In the genomic region with DNA sequence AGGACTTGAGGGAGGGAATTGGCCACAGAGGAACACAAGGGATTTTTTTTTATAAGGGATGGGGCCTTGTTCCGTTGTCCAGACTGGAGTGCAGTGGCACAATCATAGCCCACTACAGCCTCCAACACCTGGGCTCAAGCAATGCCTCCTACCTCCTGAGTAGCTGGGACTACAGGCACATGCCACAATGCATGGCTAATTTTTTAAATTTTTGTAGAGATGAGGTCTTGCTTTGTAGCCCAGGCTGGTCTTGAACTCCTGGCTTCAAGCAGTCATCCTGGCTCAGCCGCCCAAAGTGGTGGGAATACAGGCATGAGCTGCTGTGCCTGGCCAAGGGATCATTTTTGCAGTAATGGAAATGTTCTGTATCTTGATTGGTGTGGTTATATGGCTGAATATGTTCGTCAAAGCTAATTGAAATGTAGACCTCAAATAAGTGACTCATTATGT, we compare ENCODE assay signal across 15 cellular contexts. TPM values are rescaled to one million over a fixed set of nuclear protein-coding genes. Genes with fewer than 3 reads are reported as not detected.
DNase-seq lines count a peak whose midpoint lies in the region; ATAC-seq, FAIRE-seq and TF ChIP-seq lines count a peak whose summit lies in the region.
"Had no signal": no experiment of that assay in that cellular context is flagged by ENCODE, and none has a peak within 500 bp of the region (broad histone marks: within the 10 kb centered on the region; RNA-seq: fewer than 3 reads in every experiment).

No MANE protein-coding gene starts in this region.

- peaks cover 5% of the 10 kb centered on the region for H3K36me3 ChIP-seq in CD4-positive, CD25-positive, alpha-beta regulatory T cell (ENCODE audit: control insufficient read depth, insufficient read depth, low read length)
- H3K36me3 ChIP-seq in keratinocyte (ENCODE audit: control insufficient read depth in 2 of 2, extremely low read depth in 1 of 2, insufficient read depth in 2 of 2, low read length in 2 of 2), result peaks cover 2 to 9% of the 10 kb centered on the region in 2 experiments
- H3K36me3 ChIP-seq: right lobe of liver had no signal

- FAIRE-seq in keratinocyte (lab: Jason Lieb, UNC), result no peak

- peaks cover 0 to 5% (median 0%) of the 10 kb centered on the region in 7 donors for H3K9me3 Mint-ChIP-seq in CD4-positive, CD25-positive, alpha-beta regulatory T cell
- no peaks in the 10 kb centered on the region for H3K9me3 Mint-ChIP-seq in HFFc6
- no peaks in the 10 kb centered on the region for H3K9me3 Mint-ChIP-seq in activated T-helper 17 cell treated with anti-CD3 and anti-CD28 coated beads, Interleukin-2, amount 50 U/mL, for 72 hours
- peaks cover 4% of the 10 kb centered on the region for H3K9me3 Mint-ChIP-seq in progenitor cell of endocrine pancreas (ENCODE audit: low read depth)

- no peak for ATAC-seq in CD4-positive, CD25-positive, alpha-beta regulatory T cell (ENCODE audit: low read depth in 2 of 2)
- ATAC-seq in activated T-helper 17 cell treated with anti-CD3 and anti-CD28 coated beads, Interleukin-2, amount 50 U/mL, for 72 hours (replicated peaks), result peak; percentile 40
- no peak for ATAC-seq in GM19035 (IDR thresholded peaks at IDR 0.05; ENCODE audit: unreplicated experiment)
- ATAC-seq: right lobe of liver, WTC11 had no signal

- no peak overlapping the region for H3K4me3 Mint-ChIP-seq in CD4-positive, CD25-positive, alpha-beta regulatory T cell
- H3K4me3 Mint-ChIP-seq in HFFc6, result peak overlapping the region; percentile 20; the same call in 1 of the 2 replicates
- peak overlapping the region; percentile 72 for H3K4me3 Mint-ChIP-seq in activated T-helper 17 cell treated with anti-CD3 and anti-CD28 coated beads, Interleukin-2, amount 50 U/mL, for 72 hours
- no peak overlapping the region for H3K4me3 Mint-ChIP-seq in progenitor cell of endocrine pancreas (ENCODE audit: low read depth)
- H3K4me3 Mint-ChIP-seq: WTC11 had no signal

- peak overlapping the region in 2 of 3 donors; percentile 44 to 78 for H3K27ac Mint-ChIP-seq in CD4-positive, CD25-positive, alpha-beta regulatory T cell
- H3K27ac Mint-ChIP-seq in HFFc6 (peak overlapping the region; percentile 68), progenitor cell of endocrine pancreas (no peak overlapping the region)
- peak overlapping the region; percentile 87 for H3K27ac Mint-ChIP-seq in activated T-helper 17 cell treated with anti-CD3 and anti-CD28 coated beads, Interleukin-2, amount 50 U/mL, for 72 hours
- H3K27ac Mint-ChIP-seq: WTC11 had no signal

- no peak overlapping the region for H2AFZ ChIP-seq in keratinocyte (ENCODE audit: control insufficient read depth, low read length)

- peaks cover 26% of the 10 kb centered on the region for H3K4me1 ChIP-seq in CD4-positive, CD25-positive, alpha-beta regulatory T cell (ENCODE audit: control insufficient read depth, insufficient read depth, low read length, poor library complexity, severe bottlenecking)
- peaks cover 35% of the 10 kb centered on the region for H3K4me1 ChIP-seq in keratinocyte (ENCODE audit: control insufficient read depth, extremely low read depth, insufficient read depth, low read length)
- H3K4me1 ChIP-seq: right lobe of liver had no signal

- no peak for TF ChIP-seq CTCF in HFFc6 (IDR thresholded peaks at IDR 0.05)
- no peak for TF ChIP-seq CTCF in keratinocyte (optimal IDR thresholded peaks at IDR 0.05 in 1 of 3, IDR thresholded peaks at IDR 0.05 in 1 of 3, conservative IDR thresholded peaks at IDR 0.05 in 1 of 3; ENCODE audit: extremely low read depth in 1 of 3, insufficient read depth in 2 of 3, low read length in 3 of 3)
- TF ChIP-seq CTCF in progenitor cell of endocrine pancreas (IDR thresholded peaks at IDR 0.05; ENCODE audit: unreplicated experiment), result no peak

- H4K20me1 ChIP-seq in keratinocyte (ENCODE audit: control insufficient read depth, extremely low read depth, insufficient read depth, low read length), result no peaks in the 10 kb centered on the region

- H3K79me2 ChIP-seq in keratinocyte (ENCODE audit: control insufficient read depth, insufficient read depth, low read length), result no peaks in the 10 kb centered on the region

- H3K4me3 ChIP-seq in CD4-positive, CD25-positive, alpha-beta regulatory T cell (ENCODE audit: low read depth, low read length), result peak overlapping the region; percentile 41
- H3K4me3 ChIP-seq in keratinocyte (ENCODE audit: control insufficient read depth in 2 of 3, extremely low read depth in 1 of 3, insufficient read depth in 2 of 3, low read depth in 1 of 3, low read length in 3 of 3), result no peak overlapping the region
- H3K4me3 ChIP-seq: right lobe of liver, suprapubic skin had no signal

- H3K9me3 ChIP-seq in CD4-positive, CD25-positive, alpha-beta regulatory T cell (ENCODE audit: control insufficient read depth in 2 of 2, low read length in 2 of 2), result peaks cover 0 to 2% of the 10 kb centered on the region in 2 experiments
- no peaks in the 10 kb centered on the region for H3K9me3 ChIP-seq in keratinocyte (ENCODE audit: control insufficient read depth, low read depth, low read length)
- H3K9me3 ChIP-seq: right lobe of liver had no signal

- H3K27ac ChIP-seq in CD4-positive, CD25-positive, alpha-beta regulatory T cell (ENCODE audit: insufficient read depth, low read length, poor library complexity, severe bottlenecking), result peak overlapping the region; percentile 33
- H3K27ac ChIP-seq in keratinocyte (ENCODE audit: control insufficient read depth, insufficient read depth, low read length), result peak overlapping the region; percentile 93
- H3K27ac ChIP-seq: right lobe of liver, suprapubic skin had no signal

- H3K36me3 Mint-ChIP-seq in CD4-positive, CD25-positive, alpha-beta regulatory T cell, result peaks cover 15% of the 10 kb centered on the region
- peaks cover 28% of the 10 kb centered on the region for H3K36me3 Mint-ChIP-seq in HFFc6 (ENCODE audit: low read depth)
- peaks cover 75% of the 10 kb centered on the region for H3K36me3 Mint-ChIP-seq in activated T-helper 17 cell treated with anti-CD3 and anti-CD28 coated beads, Interleukin-2, amount 50 U/mL, for 72 hours (ENCODE audit: low read depth)
- H3K36me3 Mint-ChIP-seq in progenitor cell of endocrine pancreas (ENCODE audit: insufficient read depth), result peaks cover 17% of the 10 kb centered on the region

- H3K9me1 ChIP-seq in keratinocyte (ENCODE audit: control insufficient read depth, extremely low read depth, insufficient read depth, low read length), result no peaks in the 10 kb centered on the region

- no peaks in the 10 kb centered on the region for H3K27me3 Mint-ChIP-seq in CD4-positive, CD25-positive, alpha-beta regulatory T cell
- no peaks in the 10 kb centered on the region for H3K27me3 Mint-ChIP-seq in HFFc6 (ENCODE audit: insufficient read depth)
- no peaks in the 10 kb centered on the region for H3K27me3 Mint-ChIP-seq in activated T-helper 17 cell treated with anti-CD3 and anti-CD28 coated beads, Interleukin-2, amount 50 U/mL, for 72 hours
- H3K27me3 Mint-ChIP-seq in progenitor cell of endocrine pancreas, result no peaks in the 10 kb centered on the region

- peak overlapping the region; percentile 7 for H3K4me2 ChIP-seq in keratinocyte (ENCODE audit: control insufficient read depth, extremely low read depth, insufficient read depth, low read depth, low read length)

- dilution Hi-C loops in keratinocyte (cut with MboI; ENCODE audit: extremely low pct_ligation_motif_present, low sequenced_read_pairs), result no loop called here

- DNase-seq in CD4-positive, CD25-positive, alpha-beta regulatory T cell, result no peak
- no peak for DNase-seq in HFFc6
- DNase-seq in keratinocyte (ENCODE audit: low read depth, low spot score), result no peak
- DNase-seq in progenitor cell of endocrine pancreas (ENCODE audit: low spot score, unreplicated experiment), result no peak
- no peak for DNase-seq in AG08396 (ENCODE audit: low spot score)
- DNase-seq: effector CD4-positive, alpha-beta T cell; GF-D8; glutamatergic neuron; NCI-H526; right lobe of liver; SHP77 treated with DMSO at 0.1 percent for 48 hours had no signal

- no peaks in the 10 kb centered on the region for H3K27me3 ChIP-seq in CD4-positive, CD25-positive, alpha-beta regulatory T cell (ENCODE audit: control insufficient read depth, insufficient read depth, low read length)
- H3K27me3 ChIP-seq in keratinocyte (ENCODE audit: control insufficient read depth, extremely low read depth, insufficient read depth, low read length), result no peaks in the 10 kb centered on the region
- H3K27me3 ChIP-seq: right lobe of liver, suprapubic skin had no signal

- peak overlapping the region; percentile 55 for H3K9ac ChIP-seq in keratinocyte (ENCODE audit: control insufficient read depth, extremely low read depth, insufficient read depth, low read length)

- peaks cover 17 to 41% (median 23%) of the 10 kb centered on the region in 4 donors for H3K4me1 Mint-ChIP-seq in CD4-positive, CD25-positive, alpha-beta regulatory T cell
- H3K4me1 Mint-ChIP-seq in HFFc6 (ENCODE audit: low read depth) (peaks cover 54% of the 10 kb centered on the region), progenitor cell of endocrine pancreas (ENCODE audit: low read depth) (peaks cover 12% of the 10 kb centered on the region)
- peaks cover 22% of the 10 kb centered on the region for H3K4me1 Mint-ChIP-seq in activated T-helper 17 cell treated with anti-CD3 and anti-CD28 coated beads, Interleukin-2, amount 50 U/mL, for 72 hours

RNA-seq across cellular contexts. Expression of gene VMP1, which starts 56.9 kb away (rescaled TPM):
- total RNA-seq in CD4-positive, CD25-positive, alpha-beta regulatory T cell, result 238 TPM
- polyA plus RNA-seq in CD4-positive, CD25-positive, alpha-beta regulatory T cell, result 10 to 100 TPM; 50.3 to 84.2 (median 65.6) TPM
- total RNA-seq in HFFc6 (2021; fragmentation: NEBNext Ultra II Directional; extraction: Animal tissue kit (Norgen Biotek cat#: 25700)), result 100 to 1,000 TPM; 121 to 155 (median 149) TPM
- 100 to 1,000 TPM; 309 to 488 TPM for total RNA-seq in activated T-helper 17 cell treated with anti-CD3 and anti-CD28 coated beads, Interleukin-2, amount 50 U/mL, for 72 hours
- 90.6 to 326 TPM (median 303 TPM) in 3 replicates for polyA plus RNA-seq in keratinocyte
- polyA plus RNA-seq in keratinocyte (2011; ENCODE audit: low read depth), result 196 TPM
- 29.5 and 61.2 TPM in 2 replicates for polyA plus RNA-seq in keratinocyte (2011; cell fraction: cytosol; rRNA removed)
- 630 and 768 TPM in 2 replicates for polyA plus RNA-seq in keratinocyte (2011; cell fraction: nucleus; rRNA removed)
- 78.0 and 222 TPM in 2 replicates for polyA plus RNA-seq in keratinocyte (2012; ENCODE audit: low replicate concordance)
- 132 to 414 TPM (median 326 TPM) in 3 replicates for polyA minus RNA-seq in keratinocyte
- polyA minus RNA-seq in keratinocyte (2011; cell fraction: cytosol; rRNA and poly(A)+ RNA removed), result 47.0 TPM
- polyA minus RNA-seq in keratinocyte (2011; cell fraction: nucleus; rRNA and poly(A)+ RNA removed), result 294 and 592 TPM in 2 replicates
- total RNA-seq in progenitor cell of endocrine pancreas, result 162 and 177 TPM in 2 replicates

RNA-seq across cellular contexts. Expression of gene PTRH2, which starts 57.1 kb away (rescaled TPM):
- 8.4 TPM for total RNA-seq in CD4-positive, CD25-positive, alpha-beta regulatory T cell
- 10 to 100 TPM; 16.2 to 23.2 (median 21.4) TPM for polyA plus RNA-seq in CD4-positive, CD25-positive, alpha-beta regulatory T cell
- total RNA-seq in HFFc6 (2021; fragmentation: NEBNext Ultra II Directional; extraction: Animal tissue kit (Norgen Biotek cat#: 25700)), result 10 to 100 TPM; 20.7 to 31.8 (median 23.0) TPM
- 10 to 100 TPM; 32.4 to 48.6 TPM for total RNA-seq in activated T-helper 17 cell treated with anti-CD3 and anti-CD28 coated beads, Interleukin-2, amount 50 U/mL, for 72 hours
- 94.1 to 107 TPM (median 97.0 TPM) in 3 replicates for polyA plus RNA-seq in keratinocyte
- 53.6 TPM for polyA plus RNA-seq in keratinocyte (2011; ENCODE audit: low read depth)
- polyA plus RNA-seq in keratinocyte (2011; cell fraction: cytosol; rRNA removed), result 65.1 and 99.3 TPM in 2 replicates
- polyA plus RNA-seq in keratinocyte (2011; cell fraction: nucleus; rRNA removed), result 131 and 173 TPM in 2 replicates
- 54.0 and 79.9 TPM in 2 replicates for polyA plus RNA-seq in keratinocyte (2012; ENCODE audit: low replicate concordance)
- polyA minus RNA-seq in keratinocyte, result 21.1 to 29.3 TPM (median 27.5 TPM) in 3 replicates
- 21.5 TPM for polyA minus RNA-seq in keratinocyte (2011; cell fraction: cytosol; rRNA and poly(A)+ RNA removed)
- polyA minus RNA-seq in keratinocyte (2011; cell fraction: nucleus; rRNA and poly(A)+ RNA removed), result 27.4 and 46.9 TPM in 2 replicates
- total RNA-seq in progenitor cell of endocrine pancreas, result 19.2 and 23.8 TPM in 2 replicates

Comparison
In these comparisons a context has a peak if more than half of its experiments do, and no peak if none do; other contexts are left out.
1. H3K4me3 Mint-ChIP-seq: peak in HFFc6 (single experiment) and activated T-helper 17 cell treated with anti-CD3 and anti-CD28 coated beads, Interleukin-2, amount 50 U/mL, for 72 hours (single experiment); none in CD4-positive, CD25-positive, alpha-beta regulatory T cell (0 of 4) and progenitor cell of endocrine pancreas (single experiment).